Comparison of ENCODE assay signal across 27 cellular contexts in genomic region chr5:155381654-155382053, GRCh38.
"Had no signal": no experiment of that assay in that cellular context is flagged by ENCODE, and none has a peak within 500 bp of the region (broad histone marks: within the 10 kb centered on the region; RNA-seq: fewer than 3 reads in every experiment).

No MANE protein-coding gene starts in this region.

- H3K4me3 ChIP-seq: neural progenitor cell, ovary, psoas muscle, right lobe of liver, sigmoid colon, stomach, thoracic aorta, thyroid gland, tibial nerve, upper lobe of left lung, vagina had no signal

- H3K79me2 ChIP-seq: parathyroid adenoma had no signal

- H3K4me3 Mint-ChIP-seq: nephron; neural progenitor cell; stimulated activated effector memory CD8-positive, alpha-beta T cell treated with anti-CD3 and anti-CD28 coated beads, Interleukin-12 subunit alpha, Interleukin-12 subunit beta, amount 100 ng/mL, for 72 hours; stimulated activated naive B cell treated with anti-CD40 and anti-IgM and Interleukin-4, amounts not matched to agents 10 μg/mL and 1 μg/mL and 100 μg/mL, for 72 hours; stimulated activated naive CD8-positive, alpha-beta T cell treated with anti-CD3 and anti-CD28 coated beads, Interleukin-15, Interleukin-2, amounts not matched to agents 100 ng/mL and 50 ng/mL, for 24 hours had no signal

- H3K36me3 ChIP-seq: neural progenitor cell, ovary, right lobe of liver, sigmoid colon, stomach, thoracic aorta, thyroid gland, tibial nerve, upper lobe of left lung, vagina had no signal

- H3K27me3 Mint-ChIP-seq: progenitor cell of endocrine pancreas had no signal

- H3K36me3 Mint-ChIP-seq: neural progenitor cell; stimulated activated effector memory CD8-positive, alpha-beta T cell treated with anti-CD3 and anti-CD28 coated beads, Interleukin-12 subunit alpha, Interleukin-12 subunit beta, amount 100 ng/mL, for 72 hours; stimulated activated naive B cell treated with anti-CD40 and anti-IgM and Interleukin-4, amounts not matched to agents 10 μg/mL and 1 μg/mL and 100 μg/mL, for 72 hours had no signal

- H2AFZ ChIP-seq: neural progenitor cell, parathyroid adenoma had no signal

- H3K27me3 ChIP-seq: neural progenitor cell, ovary, right lobe of liver, sigmoid colon, stomach, thyroid gland, tibial nerve, upper lobe of left lung, vagina had no signal

- H3K4me1 Mint-ChIP-seq: nephron; neural progenitor cell; stimulated activated effector memory CD8-positive, alpha-beta T cell treated with anti-CD3 and anti-CD28 coated beads, Interleukin-12 subunit alpha, Interleukin-12 subunit beta, amount 100 ng/mL, for 72 hours; stimulated activated naive B cell treated with anti-CD40 and anti-IgM and Interleukin-4, amounts not matched to agents 10 μg/mL and 1 μg/mL and 100 μg/mL, for 72 hours had no signal

- H3K9me3 Mint-ChIP-seq: nephron; neural progenitor cell; stimulated activated effector memory CD8-positive, alpha-beta T cell treated with anti-CD3 and anti-CD28 coated beads, Interleukin-12 subunit alpha, Interleukin-12 subunit beta, amount 100 ng/mL, for 72 hours; stimulated activated naive CD8-positive, alpha-beta T cell treated with anti-CD3 and anti-CD28 coated beads, Interleukin-15, Interleukin-2, amounts not matched to agents 100 ng/mL and 50 ng/mL, for 24 hours had no signal

- H3K4me2 ChIP-seq: neural progenitor cell had no signal

- H3K4me1 ChIP-seq: neural progenitor cell, parathyroid adenoma, psoas muscle, sigmoid colon, stomach, thyroid gland, tibial nerve, upper lobe of left lung, vagina had no signal

- H3K9me3 ChIP-seq: ovary, sigmoid colon, thoracic aorta, thyroid gland, upper lobe of left lung, vagina had no signal

- DNase-seq: occipital lobe; ovary; posterior cingulate gyrus; psoas muscle; right cardiac atrium; right lobe of liver; sigmoid colon; small intestine; stimulated activated CD4-positive, alpha-beta T cell treated with anti-CD3 and anti-CD28 coated beads, Interleukin-15, amount 100 ng/mL, for 24 hours; stimulated activated CD4-positive, alpha-beta T cell treated with anti-CD3 and anti-CD28 coated beads, Interleukin-2, amount 100 ng/mL, for 24 hours; stimulated activated CD4-positive, alpha-beta T cell treated with anti-CD3 and anti-CD28 coated beads, Interleukin-2, amount 100 ng/mL, for 48 hours; stimulated activated CD4-positive, alpha-beta T cell treated with anti-CD3 and anti-CD28 coated beads, Interleukin-4, amount 100 ng/mL, for 24 hours; stimulated activated naive B cell treated with anti-CD40 and anti-IgM and Interleukin-4, amounts not matched to agents 10 μg/mL and 1 μg/mL and 100 μg/mL, for 72 hours; stimulated activated naive CD4-positive, alpha-beta T cell treated with Interleukin-2 at 50 U/mL for 16 hours; stomach; trophoblast cell; upper lobe of left lung had no signal

- H3K27ac ChIP-seq: neural progenitor cell, ovary, parathyroid adenoma, psoas muscle, right lobe of liver, sigmoid colon, stomach, thoracic aorta, thyroid gland, tibial nerve, upper lobe of left lung, vagina had no signal

- H3K27ac Mint-ChIP-seq: nephron; neural progenitor cell; progenitor cell of endocrine pancreas; stimulated activated effector memory CD8-positive, alpha-beta T cell treated with anti-CD3 and anti-CD28 coated beads, Interleukin-12 subunit alpha, Interleukin-12 subunit beta, amount 100 ng/mL, for 72 hours; stimulated activated naive B cell treated with anti-CD40 and anti-IgM and Interleukin-4, amounts not matched to agents 10 μg/mL and 1 μg/mL and 100 μg/mL, for 72 hours; stimulated activated naive CD8-positive, alpha-beta T cell treated with anti-CD3 and anti-CD28 coated beads, Interleukin-15, Interleukin-2, amounts not matched to agents 100 ng/mL and 50 ng/mL, for 24 hours had no signal

- H3K9ac ChIP-seq: neural progenitor cell, parathyroid adenoma had no signal

- ATAC-seq: psoas muscle; right cardiac atrium; right lobe of liver; stimulated activated effector memory CD8-positive, alpha-beta T cell treated with anti-CD3 and anti-CD28 coated beads, Interleukin-12 subunit alpha, Interleukin-12 subunit beta, amount 100 ng/mL, for 72 hours; stimulated activated naive B cell treated with anti-CD40 and anti-IgM and Interleukin-4, amounts not matched to agents 10 μg/mL and 1 μg/mL and 100 μg/mL, for 72 hours had no signal
